In the genomic region with DNA sequence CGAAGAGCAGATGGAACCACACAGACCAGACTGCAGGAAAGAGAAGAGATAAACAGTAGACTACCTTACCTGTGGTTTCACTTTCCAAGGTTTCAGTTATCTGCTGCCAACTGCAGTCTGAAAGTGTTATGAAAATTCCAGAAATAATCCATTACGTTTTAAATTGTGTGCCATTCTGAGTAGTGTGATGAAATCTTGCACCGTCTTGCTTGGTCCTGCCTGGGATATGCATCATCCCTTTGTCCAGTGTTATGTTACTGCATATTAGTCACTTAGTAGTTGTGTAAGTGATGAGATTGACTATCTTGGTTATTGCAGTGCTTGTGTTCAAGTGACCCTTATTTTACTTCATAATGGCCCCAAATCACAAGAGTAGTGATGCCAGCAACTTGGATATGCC, we compare ENCODE assay signal across 19 cellular contexts. TPM values are rescaled to one million over a fixed set of nuclear protein-coding genes. Genes with fewer than 3 reads are reported as not detected.
DNase-seq lines count a peak whose midpoint lies in the region; ATAC-seq, FAIRE-seq and TF ChIP-seq lines count a peak whose summit lies in the region.
"Had no signal": no experiment of that assay in that cellular context is flagged by ENCODE, and none has a peak within 500 bp of the region (broad histone marks: within the 10 kb centered on the region; RNA-seq: fewer than 3 reads in every experiment).

No MANE protein-coding gene starts in this region.

- WGBS in A549 (ENCODE audit: missing lambda C conversion rate), result 60% methylated on average over 3 of the region's 3 CpGs

- H3K36me3 ChIP-seq in HEK293 (ENCODE audit: control insufficient read depth in 2 of 2, insufficient read depth in 1 of 2, low read length in 2 of 2), result no peaks in the 10 kb centered on the region
- no peaks in the 10 kb centered on the region for H3K36me3 ChIP-seq in astrocyte (ENCODE audit: insufficient read depth, low read length)
- no peaks in the 10 kb centered on the region for H3K36me3 ChIP-seq in neural progenitor cell
- H3K36me3 ChIP-seq: left lung, upper lobe of left lung had no signal

- H3K4me3 ChIP-seq in A549, result no peak overlapping the region
- no peak overlapping the region for H3K4me3 ChIP-seq in HEK293 (ENCODE audit: low read depth, low read length)
- H3K4me3 ChIP-seq in astrocyte (ENCODE audit: insufficient read depth, low read depth, low read length), result no peak overlapping the region
- H3K4me3 ChIP-seq in fibroblast of pulmonary artery (replicated peaks; ENCODE audit: low read depth, low read length), result no peak overlapping the region
- H3K4me3 ChIP-seq in neural progenitor cell, result no peak overlapping the region
- H3K4me3 ChIP-seq: left lung, upper lobe of left lung had no signal

- TF ChIP-seq EP300 in A549 (IDR thresholded peaks at IDR 0.05), result no peak

- H3K9me3 ChIP-seq in A549, result no peaks in the 10 kb centered on the region
- H3K9me3 ChIP-seq in HEK293 (ENCODE audit: control insufficient read depth, insufficient read depth, low read depth, low read length), result no peaks in the 10 kb centered on the region
- no peaks in the 10 kb centered on the region for H3K9me3 ChIP-seq in astrocyte (ENCODE audit: insufficient read depth, low read depth, low read length)
- H3K9me3 ChIP-seq in neural progenitor cell (ENCODE audit: low read depth), result no peaks in the 10 kb centered on the region
- H3K9me3 ChIP-seq: left lung, upper lobe of left lung had no signal

- H3K36me3 Mint-ChIP-seq in astrocyte (ENCODE audit: low read depth, unreplicated experiment) (no peaks in the 10 kb centered on the region), neural progenitor cell (no peaks in the 10 kb centered on the region)
- H3K36me3 Mint-ChIP-seq: CD8-positive, alpha-beta T cell had no signal

- H3K27ac Mint-ChIP-seq in astrocyte (ENCODE audit: unreplicated experiment) (peak overlapping the region; percentile 41), neural progenitor cell (no peak overlapping the region)
- H3K27ac Mint-ChIP-seq: activated naive CD8-positive, alpha-beta T cell treated with anti-CD3 and anti-CD28 coated beads, Interleukin-2, amount 10 ng/mL, durations not matched to agents 7 days and 5 days; CD8-positive, alpha-beta T cell had no signal

- ATAC-seq in A549 (peak; percentile 35 to 78; a peak in 2 of 6 replicates), GM19324 (IDR thresholded peaks at IDR 0.05; ENCODE audit: low FRiP score, unreplicated experiment) (no peak)
- ATAC-seq: CD8-positive, alpha-beta T cell; left lung had no signal

- H3K4me2 ChIP-seq in A549 (peak overlapping the region; percentile 36; the same call in 2 of the 3 replicates), astrocyte (ENCODE audit: low read length) (no peak overlapping the region), neural progenitor cell (no peak overlapping the region)

- TF ChIP-seq CTCF in A549 (IDR thresholded peaks at IDR 0.05), result no peak
- no peak for TF ChIP-seq CTCF in HEK293 (tag by site-specific recombination; IDR thresholded peaks at IDR 0.05)
- TF ChIP-seq CTCF in astrocyte (IDR thresholded peaks at IDR 0.05; ENCODE audit: insufficient read depth, low read depth, low read length), result no peak
- TF ChIP-seq CTCF in fibroblast of pulmonary artery (IDR thresholded peaks at IDR 0.05; ENCODE audit: low read length, missing control alignments), result no peak
- no peak for TF ChIP-seq CTCF in neural progenitor cell (IDR thresholded peaks at IDR 0.05)

- H4K20me1 ChIP-seq in astrocyte (ENCODE audit: insufficient read depth, low read length) (no peaks in the 10 kb centered on the region), neural progenitor cell (ENCODE audit: low read depth) (no peaks in the 10 kb centered on the region)

- H3K27me3 ChIP-seq in astrocyte (ENCODE audit: insufficient read depth, low read length) (no peaks in the 10 kb centered on the region), neural progenitor cell (no peaks in the 10 kb centered on the region)
- H3K27me3 ChIP-seq: left lung, upper lobe of left lung had no signal

- H3K4me1 Mint-ChIP-seq in astrocyte (ENCODE audit: low read depth, unreplicated experiment) (no peaks in the 10 kb centered on the region), neural progenitor cell (no peaks in the 10 kb centered on the region)

- TF ChIP-seq RAD21 in A549 (conservative IDR thresholded peaks at IDR 0.05 in 1 of 2, IDR thresholded peaks at IDR 0.05 in 1 of 2), result no peak

- POLR2A ChIA-PET in A549 (lab: Yijun Ruan, JAX), result no interaction called here
- POLR2A ChIA-PET in HEK293 (lab: Yijun Ruan, JAX), result no interaction called here

- no peak for TF ChIP-seq POLR2A in A549 (IDR thresholded peaks at IDR 0.05; ENCODE audit: low read length)
- no peak for TF ChIP-seq POLR2A in GM12892 (IDR thresholded peaks at IDR 0.05; ENCODE audit: low read depth, low read length)

- H3K9ac ChIP-seq in astrocyte (ENCODE audit: low read length) (no peak overlapping the region), neural progenitor cell (no peak overlapping the region)

- CTCF ChIA-PET in A549 (lab: Yijun Ruan, JAX) (no interaction called here), HEK293 (lab: Yijun Ruan, JAX) (interaction anchor here (0.6 kb wide), 1 partner anchor 31 kb away, joined by 3 read pairs; no protein-coding TSS in a partner anchor)

- no peaks in the 10 kb centered on the region for H3K79me2 ChIP-seq in astrocyte (ENCODE audit: insufficient read depth, low read length)
- no peaks in the 10 kb centered on the region for H3K79me2 ChIP-seq in neural progenitor cell (ENCODE audit: low read depth)

- FAIRE-seq in A549 (lab: Jason Lieb, UNC) (no peak), astrocyte (lab: Jason Lieb, UNC) (no peak), GM12892 (lab: Jason Lieb, UNC) (no peak)
- FAIRE-seq: A204.1 had no signal

- no peak overlapping the region for H3K4me3 Mint-ChIP-seq in astrocyte (ENCODE audit: unreplicated experiment)
- H3K4me3 Mint-ChIP-seq in neural progenitor cell, result no peak overlapping the region
- H3K4me3 Mint-ChIP-seq: activated naive CD8-positive, alpha-beta T cell treated with anti-CD3 and anti-CD28 coated beads, Interleukin-2, amount 10 ng/mL, durations not matched to agents 7 days and 5 days; CD8-positive, alpha-beta T cell had no signal

- H3K27me3 Mint-ChIP-seq in astrocyte (ENCODE audit: low read depth, unreplicated experiment), result peaks cover 3% of the 10 kb centered on the region
- H3K27me3 Mint-ChIP-seq in neural progenitor cell (ENCODE audit: insufficient read depth, low read depth), result no peaks in the 10 kb centered on the region

- H3F3A ChIP-seq in neural progenitor cell (ENCODE audit: low read depth), result no peaks in the 10 kb centered on the region

- H3K9me3 Mint-ChIP-seq in astrocyte (ENCODE audit: unreplicated experiment), result no peaks in the 10 kb centered on the region
- no peaks in the 10 kb centered on the region for H3K9me3 Mint-ChIP-seq in neural progenitor cell
- H3K9me3 Mint-ChIP-seq: activated naive CD8-positive, alpha-beta T cell treated with anti-CD3 and anti-CD28 coated beads, Interleukin-2, amount 10 ng/mL, durations not matched to agents 7 days and 5 days; CD8-positive, alpha-beta T cell had no signal

- H3K4me1 ChIP-seq in A549 (peaks cover 8% of the 10 kb centered on the region; the same call in 2 of the 3 replicates), HEK293 (ENCODE audit: control insufficient read depth, insufficient read depth, low read length) (no peaks in the 10 kb centered on the region), astrocyte (ENCODE audit: insufficient read depth, low read length) (no peaks in the 10 kb centered on the region), neural progenitor cell (no peaks in the 10 kb centered on the region)
- H3K4me1 ChIP-seq: left lung, upper lobe of left lung had no signal

- DNase-seq in A549 (ENCODE audit: low read depth in 1 of 2, low spot score in 1 of 2) (peak in 1 of 2 experiments; percentile 4), astrocyte (ENCODE audit: low read depth) (no peak), fibroblast of pulmonary artery (ENCODE audit: low read depth) (peak; percentile 47), NCI-H2081 (lab: John Stamatoyannopoulos, UW) (no peak), GM12892 (ENCODE audit: insufficient read length) (no peak), neural progenitor cell (ENCODE audit: low spot score) (no peak)
- DNase-seq: activated CD4-positive, alpha-beta T cell treated with anti-CD3 and anti-CD28 coated beads for 48 hours; activated naive CD8-positive, alpha-beta T cell treated with anti-CD3 and anti-CD28 coated beads, Interleukin-2, amount 10 ng/mL, durations not matched to agents 7 days and 5 days; CD8-positive, alpha-beta T cell; KG1; left lung; NCI-H1436; NCI-H345; posterior cingulate gyrus; stimulated activated naive CD4-positive, alpha-beta T cell; upper lobe of left lung had no signal

- H3K27ac ChIP-seq in A549, result 0 out of 6 replicates have a peak overlapping the region, but pooled peaks of 1 of the 2 experiments have one; percentile 32
- H3K27ac ChIP-seq in HEK293 (ENCODE audit: extremely low read depth, low read depth, low read length), result no peak overlapping the region
- no peak overlapping the region for H3K27ac ChIP-seq in astrocyte (ENCODE audit: low read depth, low read length)
- no peak overlapping the region for H3K27ac ChIP-seq in neural progenitor cell
- H3K27ac ChIP-seq: left lung, upper lobe of left lung had no signal

- H2AFZ ChIP-seq in astrocyte (ENCODE audit: low read depth, low read length) (no peak overlapping the region), neural progenitor cell (replicated peaks) (no peak overlapping the region)

TF ChIP-seq in HEK293, 187 proteins besides CTCF, POLR2A, EP300 and RAD21 (continues in another document):
- TF ChIP-seq, protein P1, sequence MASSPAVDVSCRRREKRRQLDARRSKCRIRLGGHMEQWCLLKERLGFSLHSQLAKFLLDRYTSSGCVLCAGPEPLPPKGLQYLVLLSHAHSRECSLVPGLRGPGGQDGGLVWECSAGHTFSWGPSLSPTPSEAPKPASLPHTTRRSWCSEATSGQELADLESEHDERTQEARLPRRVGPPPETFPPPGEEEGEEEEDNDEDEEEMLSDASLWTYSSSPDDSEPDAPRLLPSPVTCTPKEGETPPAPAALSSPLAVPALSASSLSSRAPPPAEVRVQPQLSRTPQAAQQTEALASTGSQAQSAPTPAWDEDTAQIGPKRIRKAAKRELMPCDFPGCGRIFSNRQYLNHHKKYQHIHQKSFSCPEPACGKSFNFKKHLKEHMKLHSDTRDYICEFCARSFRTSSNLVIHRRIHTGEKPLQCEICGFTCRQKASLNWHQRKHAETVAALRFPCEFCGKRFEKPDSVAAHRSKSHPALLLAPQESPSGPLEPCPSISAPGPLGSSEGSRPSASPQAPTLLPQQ (tag by site-specific recombination; IDR thresholded peaks at IDR 0.05), result peak; percentile 33; the same call in 1 of the 2 replicates
- no peak for TF ChIP-seq SALL2 (tag by site-specific recombination; IDR thresholded peaks at IDR 0.05; ENCODE audit: borderline replicate concordance)
- no peak for TF ChIP-seq ZNF624 (tag by site-specific recombination; IDR thresholded peaks at IDR 0.05)

RNA-seq across cellular contexts. Expression of gene DNAJC6, which starts 33.9 kb away (rescaled TPM):
- polyA plus RNA-seq in A549 (2011; rRNA removed), result 5.0 and 6.6 TPM in 2 replicates
- polyA plus RNA-seq in A549 (2012; cell fraction: cytosol; rRNA removed), result 1.8 and 2.3 TPM in 2 replicates
- 1.9 and 2.7 TPM in 2 replicates for polyA plus RNA-seq in A549 (2012; cell fraction: nucleus; rRNA removed)
- polyA plus RNA-seq in A549 (2017; fragmentation: RNase III; extraction: RNeasy Plus Mini Kit Qiagen cat#74134 plus additional on column Dnase treatment), result 2.8 to 3.0 TPM (median 2.9 TPM) in 3 replicates
- polyA minus RNA-seq in A549 (2011; rRNA and poly(A)+ RNA removed), result 6.5 and 8.3 TPM in 2 replicates
- 7.5 and 8.9 TPM in 2 replicates for total RNA-seq in astrocyte
- 0.47 TPM for polyA plus RNA-seq in GM12892 (2012; ENCODE audit: missing spikeins)
- total RNA-seq in neural progenitor cell (ENCODE audit: low replicate concordance), result 13.0 and 21.9 TPM in 2 replicates
